ENCODE assay signal across 23 cellular contexts in the genomic region with DNA sequence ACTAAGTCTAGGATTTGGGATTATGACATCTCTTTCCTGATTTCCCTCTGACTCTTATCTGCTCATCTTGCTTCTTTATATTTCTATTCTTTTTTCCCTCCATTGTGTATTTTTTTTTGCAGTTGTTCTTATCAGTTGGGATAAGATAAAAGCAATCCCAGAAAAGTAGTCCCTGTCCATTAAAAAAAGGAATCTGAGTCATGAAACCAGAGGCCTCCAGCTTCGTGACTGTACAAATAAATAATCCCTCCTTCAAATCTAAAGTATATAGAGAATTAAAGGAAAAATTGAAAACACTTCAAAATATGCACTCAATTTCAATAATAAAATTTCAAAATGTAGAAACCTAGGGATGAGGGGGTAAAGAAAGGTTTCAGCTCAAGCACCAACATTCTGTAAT.
"Had no signal": no experiment of that assay in that cellular context is flagged by ENCODE, and none has a peak within 500 bp of the region (broad histone marks: within the 10 kb centered on the region; RNA-seq: fewer than 3 reads in every experiment).

No MANE protein-coding gene starts in this region.

- H3K27me3 ChIP-seq: colonic mucosa, esophagus muscularis mucosa, esophagus squamous epithelium, foreskin keratinocyte, gastrocnemius medialis, heart left ventricle had no signal

- H3K4me1 ChIP-seq: colonic mucosa, esophagus squamous epithelium, foreskin keratinocyte, gastrocnemius medialis, gastroesophageal sphincter, heart right ventricle had no signal

- H3K4me3 ChIP-seq: colonic mucosa, coronary artery, dorsolateral prefrontal cortex, esophagus muscularis mucosa, esophagus squamous epithelium, gastrocnemius medialis, gastroesophageal sphincter, heart left ventricle, heart right ventricle had no signal

- H3K9me3 ChIP-seq: colonic mucosa, esophagus muscularis mucosa, esophagus squamous epithelium, gastrocnemius medialis, gastroesophageal sphincter, heart left ventricle, heart right ventricle had no signal

- H3K36me3 ChIP-seq: colonic mucosa, esophagus muscularis mucosa, esophagus squamous epithelium, gastrocnemius medialis, gastroesophageal sphincter, heart left ventricle, heart right ventricle had no signal

- DNase-seq: colonic mucosa; cortex of kidney; dermis blood vessel endothelial cell; dorsolateral prefrontal cortex; effector CD4-positive, alpha-beta T cell; effector CD8-positive, alpha-beta T cell; effector memory CD4-positive, alpha-beta T cell; effector memory CD8-positive, alpha-beta T cell; endodermal cell; erythroblast; esophagus squamous epithelium; foreskin keratinocyte; foreskin melanocyte; gastrocnemius medialis; glutamatergic neuron; head of caudate nucleus; heart left ventricle; heart right ventricle had no signal

- ATAC-seq: effector memory CD8-positive, alpha-beta T cell; esophagus mucosa; foreskin keratinocyte; gastrocnemius medialis; gastroesophageal sphincter; heart left ventricle; heart right ventricle had no signal

- H3K27ac ChIP-seq: colonic mucosa, coronary artery, dorsolateral prefrontal cortex, epithelial cell of prostate, esophagus muscularis mucosa, esophagus squamous epithelium, foreskin keratinocyte, gastrocnemius medialis, gastroesophageal sphincter, heart left ventricle, heart right ventricle had no signal
